ENCODE assay signal across 8 cellular contexts in genomic region chr15:84631706-84632272, GRCh38. TPM values are rescaled to one million over a fixed set of nuclear protein-coding genes. Genes with fewer than 3 reads are reported as not detected.
DNase-seq lines count a peak whose midpoint lies in the region; ATAC-seq and TF ChIP-seq lines count a peak whose summit lies in the region.

No MANE protein-coding gene starts in this region.

- H3K9me3 ChIP-seq in right cardiac atrium (ENCODE audit: control insufficient read depth, low read length), result no peaks in the 10 kb centered on the region

- H3K4me3 ChIP-seq in WI38 (ENCODE audit: low read depth, low read length) (peak overlapping the region; percentile 75), right cardiac atrium (ENCODE audit: low read length) (peak overlapping the region; percentile 70)

- DNase-seq in NCI-H2029 (lab: John Stamatoyannopoulos, UW) (peak; percentile 1), NCI-H2029 treated with DMSO at 0.1 percent for 48 hours (lab: John Stamatoyannopoulos, UW) (no peak), right cardiac atrium (no peak), KBM-7 (no peak)
- DNase-seq in stimulated activated CD4-positive, alpha-beta T cell treated with anti-CD3 and anti-CD28 coated beads, Interleukin-4, amount 100 ng/mL, for 4 hours, result no peak

- H3K27ac ChIP-seq in right cardiac atrium (ENCODE audit: low read length), result peak overlapping the region; percentile 77

- H3K27me3 Mint-ChIP-seq in stimulated activated memory B cell treated with anti-CD40 and anti-IgM and Interleukin-4, amounts not matched to agents 10 μg/mL and 1 μg/mL and 100 μg/mL, for 72 hours, result no peaks in the 10 kb centered on the region

- TF ChIP-seq CTCF in WI38 (IDR thresholded peaks at IDR 0.05; ENCODE audit: low read depth, low read length), result no peak

- H3K36me3 Mint-ChIP-seq in stimulated activated memory B cell treated with anti-CD40 and anti-IgM and Interleukin-4, amounts not matched to agents 10 μg/mL and 1 μg/mL and 100 μg/mL, for 72 hours, result peaks cover 8% of the 10 kb centered on the region

- intact Hi-C loops in right cardiac atrium (cut with DNase I), result no loop called here

- peak overlapping the region; percentile 92 for H3K4me3 Mint-ChIP-seq in stimulated activated memory B cell treated with anti-CD40 and anti-IgM and Interleukin-4, amounts not matched to agents 10 μg/mL and 1 μg/mL and 100 μg/mL, for 72 hours

- 34% methylated on average over 7 of the region's 7 CpGs for WGBS in right cardiac atrium

- ATAC-seq in right cardiac atrium, result no peak
- no peak for ATAC-seq in stimulated activated memory B cell treated with anti-CD40 and anti-IgM and Interleukin-4, amounts not matched to agents 10 μg/mL and 1 μg/mL and 100 μg/mL, for 72 hours
- ATAC-seq in GM19324 (IDR thresholded peaks at IDR 0.05; ENCODE audit: low FRiP score, unreplicated experiment), result no peak

- H3K27me3 ChIP-seq in right cardiac atrium (ENCODE audit: control insufficient read depth, insufficient read depth), result no peaks in the 10 kb centered on the region

- H3K4me1 ChIP-seq in right cardiac atrium (ENCODE audit: control insufficient read depth, insufficient read depth, low read length), result peaks cover 8% of the 10 kb centered on the region

- H3K4me1 Mint-ChIP-seq in stimulated activated memory B cell treated with anti-CD40 and anti-IgM and Interleukin-4, amounts not matched to agents 10 μg/mL and 1 μg/mL and 100 μg/mL, for 72 hours, result peaks cover 44% of the 10 kb centered on the region

- peak overlapping the region; percentile 94 for H3K27ac Mint-ChIP-seq in stimulated activated memory B cell treated with anti-CD40 and anti-IgM and Interleukin-4, amounts not matched to agents 10 μg/mL and 1 μg/mL and 100 μg/mL, for 72 hours

- no peaks in the 10 kb centered on the region for H3K9me3 Mint-ChIP-seq in stimulated activated memory B cell treated with anti-CD40 and anti-IgM and Interleukin-4, amounts not matched to agents 10 μg/mL and 1 μg/mL and 100 μg/mL, for 72 hours

- in situ Hi-C loops in KBM-7 (cut with MboI; ENCODE audit: low pct_unique_long_range_greater_than_20kb, low sequenced_read_pairs), result no loop called here

RNA-seq across cellular contexts. Expression of gene WDR73, which starts 22.3 kb away (rescaled TPM):
- 10 to 100 TPM; 13.7 to 18.8 (median 17.0) TPM for total RNA-seq in right cardiac atrium
- 10.7 TPM for polyA plus RNA-seq in right cardiac atrium

RNA-seq across cellular contexts. Expression of gene NMB, which starts 26.2 kb away (rescaled TPM):
- total RNA-seq in right cardiac atrium, result 1 to 10 TPM in 3 of 4 donors, under 1 TPM in 1; 0.96 to 4.7 (median 2.1) TPM
- polyA plus RNA-seq in right cardiac atrium, result 6.9 TPM

RNA-seq across cellular contexts. Expression of gene ZSCAN2, which starts 31.0 kb away (rescaled TPM):
- total RNA-seq in right cardiac atrium, result 1 to 10 TPM; 3.6 to 6.4 (median 5.2) TPM
- 4.0 TPM for polyA plus RNA-seq in right cardiac atrium
